Comparison of ENCODE assay signal across 27 cellular contexts in genomic region chr15:48297668-48298067, GRCh38.
"Had no signal": no experiment of that assay in that cellular context is flagged by ENCODE, and none has a peak within 500 bp of the region (broad histone marks: within the 10 kb centered on the region; RNA-seq: fewer than 3 reads in every experiment).

No MANE protein-coding gene starts in this region.

- H3K27me3 Mint-ChIP-seq: progenitor cell of endocrine pancreas; stimulated activated naive CD8-positive, alpha-beta T cell treated with anti-CD3 and anti-CD28 coated beads, Interleukin-15, amount 100 ng/mL, for 72 hours had no signal

- ATAC-seq: esophagus mucosa; gastrocnemius medialis; left cardiac atrium; left lung; naive thymus-derived CD4-positive, alpha-beta T cell; right lobe of liver; stimulated activated naive CD8-positive, alpha-beta T cell treated with anti-CD3 and anti-CD28 coated beads, Interleukin-15, amount 100 ng/mL, for 72 hours had no signal

- H3K9ac ChIP-seq: neural progenitor cell, parathyroid adenoma had no signal

- H2AFZ ChIP-seq: neural progenitor cell, parathyroid adenoma had no signal

- H3K4me2 ChIP-seq: neural progenitor cell had no signal

- H3K4me3 ChIP-seq: dorsolateral prefrontal cortex, gastrocnemius medialis, left lung, neural progenitor cell, right lobe of liver, suprapubic skin, transverse colon, vagina had no signal

- H3K27ac ChIP-seq: dorsolateral prefrontal cortex, epithelial cell of prostate, gastrocnemius medialis, left lung, neural progenitor cell, parathyroid adenoma, right lobe of liver, suprapubic skin, transverse colon, vagina had no signal

- H3K36me3 Mint-ChIP-seq: neural progenitor cell had no signal

- H3K9me3 ChIP-seq: gastrocnemius medialis, left lung, right lobe of liver, suprapubic skin, transverse colon, vagina had no signal

- H3K79me2 ChIP-seq: parathyroid adenoma had no signal

- H3K4me1 Mint-ChIP-seq: naive thymus-derived CD4-positive, alpha-beta T cell; nephron; stimulated activated naive CD8-positive, alpha-beta T cell treated with anti-CD3 and anti-CD28 coated beads, Interleukin-15, amount 100 ng/mL, for 72 hours had no signal

- H3K36me3 ChIP-seq: gastrocnemius medialis, left lung, neural progenitor cell, right lobe of liver, suprapubic skin, transverse colon, vagina had no signal

- DNase-seq: cortex of kidney; dorsolateral prefrontal cortex; effector CD4-positive, alpha-beta T cell; foreskin fibroblast; gastrocnemius medialis; head of caudate nucleus; left cardiac atrium; left lung; mesenchymal stem cell; midbrain; naive thymus-derived CD4-positive, alpha-beta T cell; right lobe of liver; small intestine; stimulated activated CD4-positive, alpha-beta T cell treated with anti-CD3 and anti-CD28 coated beads, Interleukin-15, amount 100 ng/mL, for 24 hours; stimulated activated CD4-positive, alpha-beta T cell treated with anti-CD3 and anti-CD28 coated beads, Interleukin-4, amount 100 ng/mL, for 1 hour; stimulated activated CD8-positive, alpha-beta memory T cell treated with anti-CD3 and anti-CD28 coated beads, Interleukin-4, amount 100 ng/mL, for 48 hours; stimulated activated naive CD4-positive, alpha-beta T cell; stimulated activated naive CD8-positive, alpha-beta T cell treated with anti-CD3 and anti-CD28 coated beads, Interleukin-15, amount 100 ng/mL, for 72 hours; transverse colon had no signal

- H3K4me3 Mint-ChIP-seq: naive thymus-derived CD4-positive, alpha-beta T cell; nephron; neural progenitor cell; stimulated activated naive CD8-positive, alpha-beta T cell treated with anti-CD3 and anti-CD28 coated beads, Interleukin-15, amount 100 ng/mL, for 72 hours had no signal

- H3K9me3 Mint-ChIP-seq: naive thymus-derived CD4-positive, alpha-beta T cell; nephron; stimulated activated naive CD8-positive, alpha-beta T cell treated with anti-CD3 and anti-CD28 coated beads, Interleukin-15, amount 100 ng/mL, for 72 hours had no signal

- H3K27ac Mint-ChIP-seq: naive thymus-derived CD4-positive, alpha-beta T cell; nephron; neural progenitor cell; progenitor cell of endocrine pancreas; stimulated activated naive CD8-positive, alpha-beta T cell treated with anti-CD3 and anti-CD28 coated beads, Interleukin-15, amount 100 ng/mL, for 72 hours had no signal

- H3K27me3 ChIP-seq: gastrocnemius medialis, left lung, neural progenitor cell, right lobe of liver, suprapubic skin, transverse colon, vagina had no signal

- H3K4me1 ChIP-seq: gastrocnemius medialis, left lung, parathyroid adenoma, right lobe of liver, suprapubic skin, transverse colon, vagina had no signal
